In the genomic region with DNA sequence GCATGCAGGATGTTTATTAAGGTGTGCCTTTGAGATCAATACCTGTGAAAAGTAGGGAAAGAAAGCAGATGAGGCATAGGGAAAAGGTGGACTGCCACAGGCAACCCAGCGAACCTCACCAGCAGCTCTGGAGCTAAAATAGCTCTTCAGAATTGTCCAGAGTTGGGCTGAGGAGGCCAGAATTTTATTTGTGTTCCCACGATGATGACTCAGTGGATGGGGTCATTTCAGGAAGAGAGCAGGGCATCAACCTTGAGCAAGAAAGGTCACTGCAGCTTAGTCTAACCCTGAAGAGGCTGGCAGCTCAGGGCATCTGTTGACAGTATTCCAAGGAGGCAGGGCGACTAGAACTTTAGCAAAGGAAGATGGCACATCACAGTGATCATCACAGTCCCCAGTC, we compare ENCODE assay signal across 23 cellular contexts.
A peak's percentile ranks its signal among the peaks of the same experiment; 100 is the strongest.
DNase-seq lines count a peak whose midpoint lies in the region; TF ChIP-seq lines count a peak whose summit lies in the region.
"Had no signal": no experiment of that assay in that cellular context is flagged by ENCODE, and none has a peak within 500 bp of the region (broad histone marks: within the 10 kb centered on the region; RNA-seq: fewer than 3 reads in every experiment).

No MANE protein-coding gene starts in this region.

- H3K4me1 ChIP-seq in neuronal stem cell (ENCODE audit: control insufficient read depth in 2 of 2, insufficient read depth in 1 of 2, low read depth in 1 of 2, low read length in 2 of 2) (peaks cover 14 to 16% of the 10 kb centered on the region in 2 donors), HAP-1 (no peaks in the 10 kb centered on the region), suprapubic skin (no peaks in the 10 kb centered on the region)

- H2BK120ac ChIP-seq in neuronal stem cell (ENCODE audit: low read depth, low read length): no peak overlapping the region

- H3K14ac ChIP-seq in neuronal stem cell (ENCODE audit: low read length): no peak overlapping the region

- no peak overlapping the region for H4K91ac ChIP-seq in neuronal stem cell (ENCODE audit: low read depth, low read length, poor library complexity)

- H2AFZ ChIP-seq in neuronal stem cell (ENCODE audit: low read length): peak overlapping the region; percentile 2

- H3K9me3 ChIP-seq in neuronal stem cell (replicated peaks in 1 of 2; ENCODE audit: control insufficient read depth in 2 of 2, insufficient read depth in 1 of 2, low read depth in 1 of 2, low read length in 2 of 2): no peaks in the 10 kb centered on the region
- no peaks in the 10 kb centered on the region for H3K9me3 ChIP-seq in HAP-1
- H3K9me3 ChIP-seq in suprapubic skin: no peaks in the 10 kb centered on the region
- H3K9me3 ChIP-seq: esophagus muscularis mucosa had no signal

- no peak overlapping the region for H2BK12ac ChIP-seq in neuronal stem cell (ENCODE audit: low read length)

- TF ChIP-seq EP300 in suprapubic skin (IDR thresholded peaks at IDR 0.05): no peak

- TF ChIP-seq CTCF in suprapubic skin (IDR thresholded peaks at IDR 0.05): no peak

- H3K4me3 ChIP-seq in neuronal stem cell (ENCODE audit: low read length in 2 of 2) (no peak overlapping the region), HAP-1 (no peak overlapping the region), suprapubic skin (no peak overlapping the region)
- H3K4me3 ChIP-seq: esophagus muscularis mucosa had no signal

- H3K27ac ChIP-seq in epithelial cell of prostate (peak overlapping the region; percentile 46), neuronal stem cell (replicated peaks; ENCODE audit: low read length) (no peak overlapping the region), suprapubic skin (no peak overlapping the region)

- H2BK15ac ChIP-seq in neuronal stem cell (ENCODE audit: low read length): no peak overlapping the region

- DNase-seq in ACHN (peak; percentile 37), NCI-H226 (peak; percentile 33), epithelial cell of prostate (ENCODE audit: low read depth, low spot score) (no peak), neuronal stem cell (ENCODE audit: low spot score) (no peak), foreskin melanocyte (no peak), HAP-1 (ENCODE audit: low spot score in 2 of 2) (no peak), suprapubic skin (ENCODE audit: low spot score in 2 of 2) (no peak), inferior parietal cortex (ENCODE audit: extremely low spot score) (no peak)
- DNase-seq: activated CD4-positive, CD25-positive, alpha-beta regulatory T cell; activated CD8-positive, alpha-beta T cell treated with anti-CD3 and anti-CD28 coated beads, Interleukin-2, amount 10 ng/mL, durations not matched to agents 7 days and 5 days; activated naive CD4-positive, alpha-beta T cell treated with Interleukin-2 at 50 U/mL for 16 hours; activated T-cell treated with anti-CD3 and anti-CD28 coated beads, Interleukin-2, amount 50 U/mL, for 1 hour; anterior cingulate cortex; cerebellar nuclear complex; effector CD4-positive, alpha-beta T cell; GF-D8; KBM-7; midbrain; NCI-H2081; NCI-H510A; NK-92 treated with Interleukin-12 subunit alpha and Interleukin-12 subunit beta, amount 100 ng/mL, for 24 hours; T-helper 9 cell had no signal

- in situ Hi-C loops in ACHN (cut with HindIII; ENCODE audit: low pct_ligation_motif_present, low pct_unique_long_range_greater_than_20kb, low sequenced_read_pairs): no loop called here
- in situ Hi-C loops in HAP-1 (cut with MboI; ENCODE audit: low sequenced_read_pairs): no loop called here

- TF ChIP-seq POLR2A in suprapubic skin (IDR thresholded peaks at IDR 0.05): no peak

- no peak overlapping the region for H2BK5ac ChIP-seq in neuronal stem cell (ENCODE audit: low read length)

- H3K36me3 ChIP-seq in neuronal stem cell (replicated peaks in 1 of 2; ENCODE audit: control insufficient read depth in 2 of 2, insufficient read depth in 2 of 2, low read length in 2 of 2) (no peaks in the 10 kb centered on the region), HAP-1 (replicated peaks) (no peaks in the 10 kb centered on the region), suprapubic skin (no peaks in the 10 kb centered on the region)
- H3K36me3 ChIP-seq: esophagus muscularis mucosa had no signal

- H3K4me2 ChIP-seq in neuronal stem cell (ENCODE audit: insufficient read depth, low read length, poor library complexity, severe bottlenecking): no peak overlapping the region

- H3K9ac ChIP-seq in neuronal stem cell (ENCODE audit: low read depth, low read length, poor library complexity): no peak overlapping the region

- no peaks in the 10 kb centered on the region for H3K79me1 ChIP-seq in neuronal stem cell (ENCODE audit: low read depth, low read length)

- no peak overlapping the region for H4K8ac ChIP-seq in neuronal stem cell (ENCODE audit: low read depth, low read length)

- peak overlapping the region; percentile 53 for H3K18ac ChIP-seq in neuronal stem cell (ENCODE audit: low read length)

- H3K27me3 ChIP-seq in neuronal stem cell (ENCODE audit: control insufficient read depth in 3 of 3, insufficient read depth in 3 of 3, low read depth in 1 of 3, low read length in 3 of 3) (no peaks in the 10 kb centered on the region), HAP-1 (ENCODE audit: low read depth) (no peaks in the 10 kb centered on the region), suprapubic skin (no peaks in the 10 kb centered on the region)
- H3K27me3 ChIP-seq: esophagus muscularis mucosa had no signal

- WGBS in neuronal stem cell (ENCODE audit: extremely low coverage in 2 of 2, insufficient read length in 2 of 2, insufficient replicate concordance in 1 of 2), 2 donors: no CpG with 5 or more reads among the region's 3 CpGs
- WGBS in suprapubic skin: 73% methylated on average over 3 of the region's 3 CpGs

- no peak overlapping the region for H2AK5ac ChIP-seq in neuronal stem cell (ENCODE audit: low read depth, low read length)

- no peak overlapping the region for H3K4ac ChIP-seq in neuronal stem cell (ENCODE audit: low read length)

- H3K23ac ChIP-seq in neuronal stem cell (ENCODE audit: low read depth, low read length, poor library complexity): no peak overlapping the region

Comparison
In these comparisons a context has a peak if more than half of its experiments do, and no peak if none do; other contexts are left out.
1. DNase-seq: peak in ACHN (single experiment) and NCI-H226 (single experiment); none in epithelial cell of prostate (single experiment), neuronal stem cell (single experiment), foreskin melanocyte (single experiment), HAP-1 (0 of 2), suprapubic skin (0 of 2) and inferior parietal cortex (single experiment).